Comparison of ENCODE assay signal across 24 cellular contexts in the genomic region with DNA sequence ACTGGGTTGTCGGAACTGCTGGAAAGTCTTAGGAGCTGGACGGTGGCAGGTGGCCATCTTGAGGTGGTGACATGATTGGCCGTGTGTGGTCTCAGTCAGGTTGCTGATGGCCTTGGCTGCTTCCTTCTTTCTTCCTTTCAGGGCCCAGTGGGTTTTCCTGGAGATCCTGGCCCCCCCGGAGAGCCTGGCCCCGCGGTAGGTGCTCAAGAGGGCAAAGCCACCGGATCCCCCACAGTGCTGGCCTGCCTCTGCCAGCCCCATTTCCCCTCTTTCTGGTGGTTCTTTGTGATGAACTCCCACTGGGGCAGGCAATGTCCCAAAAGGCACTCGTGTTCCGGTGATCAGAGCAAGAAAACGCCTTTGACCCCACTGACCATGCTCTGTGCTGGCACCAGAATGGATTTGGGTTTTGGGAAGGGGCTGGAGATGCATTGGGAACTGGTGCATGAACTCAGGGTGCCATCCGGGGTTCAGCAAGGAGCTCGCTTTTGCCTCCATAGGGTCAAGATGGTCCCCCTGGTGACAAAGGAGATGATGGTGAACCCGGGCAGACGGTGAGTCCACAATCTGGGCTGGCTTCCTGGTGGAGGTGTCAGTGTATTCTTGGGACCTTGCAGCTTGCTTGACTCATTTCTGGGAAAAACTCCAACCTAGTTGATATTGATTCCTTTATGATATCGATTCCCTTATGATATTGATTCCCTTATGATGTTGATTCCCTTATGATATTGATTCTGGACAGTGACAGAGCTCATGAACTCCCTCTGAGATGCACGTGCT.
"Had no signal": no experiment of that assay in that cellular context is flagged by ENCODE, and none has a peak within 500 bp of the region (broad histone marks: within the 10 kb centered on the region; RNA-seq: fewer than 3 reads in every experiment).

No MANE protein-coding gene starts in this region.

- H3K4me1 Mint-ChIP-seq: naive thymus-derived CD4-positive, alpha-beta T cell; stimulated activated effector memory CD8-positive, alpha-beta T cell treated with anti-CD3 and anti-CD28 coated beads, Interleukin-12 subunit alpha, Interleukin-12 subunit beta, amount 100 ng/mL, for 72 hours had no signal

- FAIRE-seq: colon, keratinocyte, urothelium cell line had no signal

- ATAC-seq: effector memory CD8-positive, alpha-beta T cell; gastroesophageal sphincter; left colon; left ventricle myocardium superior; naive thymus-derived CD4-positive, alpha-beta T cell; stimulated activated effector memory CD8-positive, alpha-beta T cell treated with anti-CD3 and anti-CD28 coated beads, Interleukin-12 subunit alpha, Interleukin-12 subunit beta, amount 100 ng/mL, for 72 hours; stimulated activated naive CD8-positive, alpha-beta T cell treated with anti-CD3 and anti-CD28 coated beads, Interleukin-15, Interleukin-2, amounts not matched to agents 100 U/mL and 50 U/mL, for 24 hours had no signal

- H3K4me1 ChIP-seq: right atrium auricular region, thyroid gland had no signal

- H3K9me3 ChIP-seq: esophagus muscularis mucosa, gastroesophageal sphincter, ovary, right atrium auricular region, suprapubic skin, thyroid gland had no signal

- H3K27ac Mint-ChIP-seq: dendritic cell treated with granulocyte-macrophage colony-stimulating factor and Interleukin-4, amounts not matched to agents 40 ng/mL and 50 ng/mL, for 4 days; effector memory CD8-positive, alpha-beta T cell; naive thymus-derived CD4-positive, alpha-beta T cell; stimulated activated effector memory CD8-positive, alpha-beta T cell treated with anti-CD3 and anti-CD28 coated beads, Interleukin-12 subunit alpha, Interleukin-12 subunit beta, amount 100 ng/mL, for 72 hours; type B pancreatic cell had no signal

- H3K9me3 Mint-ChIP-seq: dendritic cell treated with granulocyte-macrophage colony-stimulating factor and Interleukin-4, amounts not matched to agents 40 ng/mL and 50 ng/mL, for 4 days; effector memory CD8-positive, alpha-beta T cell; naive thymus-derived CD4-positive, alpha-beta T cell; stimulated activated effector memory CD8-positive, alpha-beta T cell treated with anti-CD3 and anti-CD28 coated beads, Interleukin-12 subunit alpha, Interleukin-12 subunit beta, amount 100 ng/mL, for 72 hours; type B pancreatic cell had no signal

- H3K27ac ChIP-seq: epithelial cell of prostate, esophagus muscularis mucosa, gastroesophageal sphincter, ovary, right atrium auricular region, suprapubic skin, thyroid gland had no signal

- H3K36me3 Mint-ChIP-seq: naive thymus-derived CD4-positive, alpha-beta T cell; stimulated activated effector memory CD8-positive, alpha-beta T cell treated with anti-CD3 and anti-CD28 coated beads, Interleukin-12 subunit alpha, Interleukin-12 subunit beta, amount 100 ng/mL, for 72 hours had no signal

- H3K27me3 Mint-ChIP-seq: effector memory CD8-positive, alpha-beta T cell; naive thymus-derived CD4-positive, alpha-beta T cell had no signal

- DNase-seq: effector memory CD8-positive, alpha-beta T cell; glutamatergic neuron; left colon; left ventricle myocardium superior; mesenchymal stem cell; naive thymus-derived CD4-positive, alpha-beta T cell; nucleus accumbens; ovary; stimulated activated CD4-positive, alpha-beta T cell treated with anti-CD3 and anti-CD28 coated beads, Interleukin-4, amount 100 ng/mL, for 1 hour; stimulated activated CD8-positive, alpha-beta memory T cell treated with anti-CD3 and anti-CD28 coated beads, Interleukin-4, amount 100 ng/mL, for 48 hours; stimulated activated naive CD8-positive, alpha-beta T cell treated with anti-CD3 and anti-CD28 coated beads, Interleukin-15, Interleukin-2, amounts not matched to agents 100 U/mL and 50 U/mL, for 24 hours; thyroid gland had no signal

- H3K4me3 ChIP-seq: esophagus muscularis mucosa, gastroesophageal sphincter, lung, ovary, right atrium auricular region, suprapubic skin, thyroid gland had no signal

- H3K4me3 Mint-ChIP-seq: dendritic cell treated with granulocyte-macrophage colony-stimulating factor and Interleukin-4, amounts not matched to agents 40 ng/mL and 50 ng/mL, for 4 days; effector memory CD8-positive, alpha-beta T cell; naive thymus-derived CD4-positive, alpha-beta T cell; stimulated activated effector memory CD8-positive, alpha-beta T cell treated with anti-CD3 and anti-CD28 coated beads, Interleukin-12 subunit alpha, Interleukin-12 subunit beta, amount 100 ng/mL, for 72 hours; type B pancreatic cell had no signal

- H3K27me3 ChIP-seq: esophagus muscularis mucosa, gastroesophageal sphincter, ovary, right atrium auricular region, suprapubic skin, thyroid gland had no signal

- H3K36me3 ChIP-seq: ovary, thyroid gland had no signal
